In genomic region chr2:14631676-14632075, GRCh38 we compare ENCODE assay signal across 11 cellular contexts. TPM values are rescaled to one million over a fixed set of nuclear protein-coding genes. Genes with fewer than 3 reads are reported as not detected.
DNase-seq lines count a peak whose midpoint lies in the region; ATAC-seq, FAIRE-seq and TF ChIP-seq lines count a peak whose summit lies in the region.
"Had no signal": no experiment of that assay in that cellular context is flagged by ENCODE, and none has a peak within 500 bp of the region (broad histone marks: within the 10 kb centered on the region; RNA-seq: fewer than 3 reads in every experiment).

No MANE protein-coding gene starts in this region.

- H3K27me3 Mint-ChIP-seq in Caco-2 (ENCODE audit: insufficient read depth, unreplicated experiment) (peaks cover 21% of the 10 kb centered on the region), astrocyte (ENCODE audit: low read depth, unreplicated experiment) (peaks cover 7% of the 10 kb centered on the region)

- intact Hi-C loops in Caco-2 (cut with micrococcal nuclease; ENCODE audit: unreplicated experiment) (loop anchor here (10.0 kb wide), 2 partner anchors 273 to 347 kb away; no protein-coding TSS in a partner anchor), pancreas (cut with DNase I) (no loop called here), OCI-LY7 (cut with micrococcal nuclease; ENCODE audit: unreplicated experiment) (no loop called here), Right ventricle myocardium superior (cut with DNase I) (no loop called here), left colon (cut with DNase I, micrococcal nuclease) (no loop called here)

- H3K9me3 Mint-ChIP-seq in Caco-2 (ENCODE audit: unreplicated experiment) = no peaks in the 10 kb centered on the region
- no peaks in the 10 kb centered on the region for H3K9me3 Mint-ChIP-seq in astrocyte (ENCODE audit: unreplicated experiment)
- H3K9me3 Mint-ChIP-seq: activated naive CD4-positive, alpha-beta T cell treated with anti-CD3 and anti-CD28 coated beads for 36 hours had no signal

- DNase-seq in Caco-2 (no peak), astrocyte (ENCODE audit: low read depth) (no peak), pancreas (no peak), AG20443 (ENCODE audit: low spot score) (no peak), OCI-LY7 (ENCODE audit: low spot score) (no peak), Right ventricle myocardium superior (no peak), left colon (no peak)
- DNase-seq: activated naive CD4-positive, alpha-beta T cell treated with anti-CD3 and anti-CD28 coated beads for 36 hours had no signal

- no peak for ATAC-seq in pancreas
- ATAC-seq in Right ventricle myocardium superior (ENCODE audit: poor library complexity) = no peak
- no peak for ATAC-seq in left colon

- CTCF ChIA-PET in Caco-2 (lab: Charles Lee) (no interaction called here), OCI-LY7 (lab: Charles Lee; ENCODE audit: unreplicated experiment) (no interaction called here)

- no peaks in the 10 kb centered on the region for H3K36me3 Mint-ChIP-seq in Caco-2 (ENCODE audit: insufficient read depth, unreplicated experiment)
- no peaks in the 10 kb centered on the region for H3K36me3 Mint-ChIP-seq in astrocyte (ENCODE audit: low read depth, unreplicated experiment)

- 10% methylated on average over 1 of the region's 1 CpG for WGBS in pancreas, 2 donors

- H3K9me3 ChIP-seq in Caco-2 (0 out of 2 replicates have a peak, but pooled peaks cover 2% of the 10 kb centered on the region), astrocyte (ENCODE audit: insufficient read depth, low read depth, low read length) (no peaks in the 10 kb centered on the region), iPS-15b (ENCODE audit: control insufficient read depth, insufficient read depth, low read length) (no peaks in the 10 kb centered on the region), pancreas (no peaks in the 10 kb centered on the region), OCI-LY7 (ENCODE audit: low read length) (no peaks in the 10 kb centered on the region)
- H3K9me3 ChIP-seq: heart left ventricle had no signal

- H3K4me3 ChIP-seq in Caco-2 (ENCODE audit: low read depth, low read length) (no peak overlapping the region), astrocyte (ENCODE audit: insufficient read depth, low read depth, low read length) (no peak overlapping the region), iPS-15b (ENCODE audit: low read depth, low read length) (peak overlapping the region; percentile 55), pancreas (peak overlapping the region; percentile 56 to 73 (median 64)), OCI-LY7 (ENCODE audit: low read depth, low read length, poor library complexity, severe bottlenecking) (no peak overlapping the region)

- H4K20me1 ChIP-seq in astrocyte (ENCODE audit: insufficient read depth, low read length) = no peaks in the 10 kb centered on the region
- no peaks in the 10 kb centered on the region for H4K20me1 ChIP-seq in OCI-LY7 (ENCODE audit: insufficient read depth, low read length)

- H3K36me3 ChIP-seq in Caco-2 (ENCODE audit: control insufficient read depth, insufficient read depth, low read length) (no peaks in the 10 kb centered on the region), astrocyte (ENCODE audit: insufficient read depth, low read length) (no peaks in the 10 kb centered on the region), iPS-15b (ENCODE audit: control insufficient read depth, insufficient read depth, low read length) (no peaks in the 10 kb centered on the region), pancreas (no peaks in the 10 kb centered on the region), OCI-LY7 (ENCODE audit: insufficient read depth, low read length) (no peaks in the 10 kb centered on the region)
- H3K36me3 ChIP-seq: heart left ventricle had no signal

- H3K79me2 ChIP-seq in astrocyte (ENCODE audit: insufficient read depth, low read length) = no peaks in the 10 kb centered on the region
- no peaks in the 10 kb centered on the region for H3K79me2 ChIP-seq in OCI-LY7 (ENCODE audit: insufficient read depth, low read depth, low read length)

- no peak for TF ChIP-seq CTCF in Caco-2 (IDR thresholded peaks at IDR 0.05; ENCODE audit: insufficient read depth in 1 of 2, low read depth in 1 of 2, low read length in 1 of 2, severe bottlenecking in 1 of 2, unreplicated experiment in 1 of 2)
- no peak for TF ChIP-seq CTCF in astrocyte (IDR thresholded peaks at IDR 0.05; ENCODE audit: insufficient read depth, low read depth, low read length)
- TF ChIP-seq CTCF in pancreas (IDR thresholded peaks at IDR 0.05) = no peak
- no peak for TF ChIP-seq CTCF in OCI-LY7 (conservative IDR thresholded peaks at IDR 0.05; ENCODE audit: low read length)

- H3K9me2 ChIP-seq in OCI-LY7 (ENCODE audit: insufficient read depth, low read length) = no peaks in the 10 kb centered on the region

- H3K27ac Mint-ChIP-seq in Caco-2 (ENCODE audit: unreplicated experiment) (no peak overlapping the region), astrocyte (ENCODE audit: unreplicated experiment) (peak overlapping the region; percentile 69)
- H3K27ac Mint-ChIP-seq: activated naive CD4-positive, alpha-beta T cell treated with anti-CD3 and anti-CD28 coated beads for 36 hours; natural killer cell treated with Interleukin-12 subunit alpha and Interleukin-12 subunit beta and Interleukin-15 and Interleukin-18, amount 100 ng/mL, for 72 hours had no signal

- FAIRE-seq in astrocyte (lab: Jason Lieb, UNC) (no peak), pancreas (lab: Jason Lieb, UNC) (no peak)

- H2AFZ ChIP-seq in astrocyte (ENCODE audit: low read depth, low read length) = peak overlapping the region; percentile 99
- H2AFZ ChIP-seq in OCI-LY7 (ENCODE audit: low read length) = no peak overlapping the region

- H3K27me3 ChIP-seq in Caco-2 (replicated peaks; ENCODE audit: control insufficient read depth, insufficient read depth, low read length) (peaks cover 15% of the 10 kb centered on the region), astrocyte (ENCODE audit: insufficient read depth, low read length) (peaks cover 17% of the 10 kb centered on the region), iPS-15b (ENCODE audit: control insufficient read depth, insufficient read depth, low read length) (peaks cover 73% of the 10 kb centered on the region), pancreas (no peaks in the 10 kb centered on the region)

- H3K4me1 Mint-ChIP-seq in Caco-2 (ENCODE audit: low read depth, unreplicated experiment) (no peaks in the 10 kb centered on the region), astrocyte (ENCODE audit: low read depth, unreplicated experiment) (peaks cover 25% of the 10 kb centered on the region)

- POLR2A ChIA-PET in Caco-2 (lab: Charles Lee) = no interaction called here
- POLR2A ChIA-PET in OCI-LY7 (lab: Charles Lee) = no interaction called here

- H3K4me3 Mint-ChIP-seq in Caco-2 (ENCODE audit: unreplicated experiment) = peak overlapping the region; percentile 59
- peak overlapping the region; percentile 84 for H3K4me3 Mint-ChIP-seq in astrocyte (ENCODE audit: unreplicated experiment)
- H3K4me3 Mint-ChIP-seq: activated naive CD4-positive, alpha-beta T cell treated with anti-CD3 and anti-CD28 coated beads for 36 hours; natural killer cell treated with Interleukin-12 subunit alpha and Interleukin-12 subunit beta and Interleukin-15 and Interleukin-18, amount 100 ng/mL, for 72 hours had no signal

- BruUV-seq in Caco-2 (replicated peaks; lab: Mats Ljungman, UMichigan) (no TSS peak), OCI-LY7 (replicated peaks; lab: Mats Ljungman, UMichigan) (no TSS peak)

- H3K4me1 ChIP-seq in Caco-2 = peaks cover 20% of the 10 kb centered on the region
- peaks cover 27% of the 10 kb centered on the region for H3K4me1 ChIP-seq in astrocyte (ENCODE audit: insufficient read depth, low read length)
- H3K4me1 ChIP-seq in iPS-15b (ENCODE audit: control insufficient read depth, insufficient read depth, low read length) = peaks cover 2% of the 10 kb centered on the region
- peaks cover 2 to 11% (median 4%) of the 10 kb centered on the region in 3 donors for H3K4me1 ChIP-seq in pancreas
- no peaks in the 10 kb centered on the region for H3K4me1 ChIP-seq in OCI-LY7 (ENCODE audit: insufficient read depth, low read length, poor library complexity, severe bottlenecking)

- H3K4me2 ChIP-seq in astrocyte (ENCODE audit: low read length) (peak overlapping the region; percentile 93), OCI-LY7 (ENCODE audit: low read length) (no peak overlapping the region)

- no peak overlapping the region for H3K9ac ChIP-seq in astrocyte (ENCODE audit: low read length)
- H3K9ac ChIP-seq in iPS-15b (ENCODE audit: low read depth, low read length) = no peak overlapping the region

- H3K27ac ChIP-seq in astrocyte (ENCODE audit: low read depth, low read length) = no peak overlapping the region
- peak overlapping the region in 3 of 4 donors; percentile 13 to 55 (median 33) for H3K27ac ChIP-seq in pancreas
- no peak overlapping the region for H3K27ac ChIP-seq in OCI-LY7 (ENCODE audit: low read depth, low read length, poor library complexity, severe bottlenecking)
- H3K27ac ChIP-seq: heart left ventricle had no signal

RNA-seq across cellular contexts. Expression of gene LRATD1, which starts 0.8 kb away (rescaled TPM):
- total RNA-seq in Caco-2 (2022) (0.27 and 0.35 TPM in 2 replicates), astrocyte (17.6 and 28.3 TPM in 2 replicates), pancreas (1 to 10 TPM; 3.1 to 6.9 (median 4.5) TPM), OCI-LY7 (2022) (not detected in 2 replicates), Right ventricle myocardium superior (3.0 TPM), left colon (100 to 1,000 TPM; 136 to 160 TPM)
- polyA plus RNA-seq in pancreas = 1 to 10 TPM; 3.0 to 7.9 TPM
- not detected in 2 replicates for total RNA-seq in OCI-LY7 (2014; rRNA removed; shearing (Covaris generic))
- total RNA-seq: activated naive CD4-positive, alpha-beta T cell treated with anti-CD3 and anti-CD28 coated beads for 36 hours; natural killer cell treated with Interleukin-12 subunit alpha and Interleukin-12 subunit beta and Interleukin-15 and Interleukin-18, amount 100 ng/mL, for 72 hours had no signal

Comparison
In these comparisons a context has a peak if more than half of its experiments do, and no peak if none do; other contexts are left out.
1. H3K4me3 ChIP-seq: peak in iPS-15b (single experiment) and pancreas (4 of 4); none in Caco-2 (single experiment), astrocyte (single experiment) and OCI-LY7 (single experiment).
2. H3K27ac ChIP-seq: peak in pancreas (3 of 4); none in astrocyte (single experiment) and OCI-LY7 (single experiment).